Comparison of ENCODE assay signal across 20 cellular contexts in genomic region chr1:196733091-196733970, GRCh38. TPM values are rescaled to one million over a fixed set of nuclear protein-coding genes. Genes with fewer than 3 reads are reported as not detected.
DNase-seq lines count a peak whose midpoint lies in the region; ATAC-seq and TF ChIP-seq lines count a peak whose summit lies in the region.
"Had no signal": no experiment of that assay in that cellular context is flagged by ENCODE, and none has a peak within 500 bp of the region (broad histone marks: within the 10 kb centered on the region; RNA-seq: fewer than 3 reads in every experiment).

No MANE protein-coding gene starts in this region.

- BruUV-seq in PC-9 (replicated peaks; lab: Mats Ljungman, UMichigan), result no TSS peak

- no peak overlapping the region for H3K27ac ChIP-seq in PC-9
- peak overlapping the region in 1 of 3 donors; percentile 24 for H3K27ac ChIP-seq in right lobe of liver
- H3K27ac ChIP-seq in spleen, result peak overlapping the region in 5 of 8 donors; percentile 13 to 42 (median 20)
- H3K27ac ChIP-seq: BLaER1 had no signal

- H3K4me1 ChIP-seq in PC-9 (replicated peaks; ENCODE audit: insufficient read depth), result no peaks in the 10 kb centered on the region
- peaks cover 0 to 40% (median 13%) of the 10 kb centered on the region in 4 donors for H3K4me1 ChIP-seq in right lobe of liver
- no peaks in the 10 kb centered on the region for H3K4me1 ChIP-seq in spleen
- H3K4me1 ChIP-seq: BLaER1 had no signal

- POLR2A ChIA-PET in PC-9 (lab: Charles Lee; ENCODE audit: unreplicated experiment), result no interaction called here

- H3K4me3 ChIP-seq in PC-9, result no peak overlapping the region
- H3K4me3 ChIP-seq in epithelial cell of esophagus (ENCODE audit: low read length), result no peak overlapping the region
- H3K4me3 ChIP-seq in right lobe of liver, result no peak overlapping the region
- peak overlapping the region in 1 of 8 donors; percentile 18 for H3K4me3 ChIP-seq in spleen
- no peak overlapping the region for H3K4me3 ChIP-seq in H7 (ENCODE audit: insufficient read depth, low read depth, low read length)
- H3K4me3 ChIP-seq: BLaER1 had no signal

- CTCF ChIA-PET in PC-9 (lab: Charles Lee), result no interaction called here

- H2AFZ ChIP-seq in PC-9, result peak overlapping the region; percentile 66

- H3K9me2 ChIP-seq in PC-9 (ENCODE audit: insufficient read depth), result no peaks in the 10 kb centered on the region

- ATAC-seq in right lobe of liver, result peak; percentile 58 to 70 (median 65)
- no peak for ATAC-seq in GM18520 (IDR thresholded peaks at IDR 0.05; ENCODE audit: unreplicated experiment)
- ATAC-seq: CD8-positive, alpha-beta T cell had no signal

- TF ChIP-seq CTCF in PC-9 (conservative IDR thresholded peaks at IDR 0.05) (no peak), epithelial cell of esophagus (IDR thresholded peaks at IDR 0.05; ENCODE audit: insufficient read depth, low read depth, low read length, missing control alignments) (no peak), right lobe of liver (IDR thresholded peaks at IDR 0.05) (no peak), spleen (IDR thresholded peaks at IDR 0.05 in 8 of 11, conservative IDR thresholded peaks at IDR 0.05 in 3 of 11) (no peak)

- intact Hi-C loops in PC-9 (cut with micrococcal nuclease; ENCODE audit: unreplicated experiment) (no loop called here), right lobe of liver (cut with DNase I) (no loop called here), spleen (cut with DNase I; ENCODE audit: low total_unique reads) (no loop called here)

- H3K79me2 ChIP-seq in PC-9 (ENCODE audit: low read depth), result no peaks in the 10 kb centered on the region

- H3F3A ChIP-seq in PC-9 (ENCODE audit: insufficient read depth, low read depth), result no peaks in the 10 kb centered on the region

- no peaks in the 10 kb centered on the region for H3K36me3 ChIP-seq in PC-9 (ENCODE audit: low read depth)
- peaks cover 0 to 22% (median 11%) of the 10 kb centered on the region in 4 donors for H3K36me3 ChIP-seq in right lobe of liver
- H3K36me3 ChIP-seq in spleen, result peaks cover 0 to 5% (median 0%) of the 10 kb centered on the region in 6 donors
- no peaks in the 10 kb centered on the region for H3K36me3 ChIP-seq in H7 (replicated peaks; ENCODE audit: control insufficient read depth, insufficient read depth, low read length)
- H3K36me3 ChIP-seq: BLaER1 had no signal

- no peak for DNase-seq in PC-9
- DNase-seq in epithelial cell of esophagus (ENCODE audit: low read depth), result peak; percentile 69
- no peak for DNase-seq in right lobe of liver
- DNase-seq in spleen, result no peak
- DNase-seq in H7, result no peak
- DNase-seq in islet precursor cell, result no peak
- DNase-seq: Calu3; CD8-positive, alpha-beta T cell; KG1; NCI-H1417; NCI-H187; NCI-H2107; NCI-H2227 treated with DMSO at 0.1 percent for 48 hours; NCI-H510A treated with DMSO at 0.1 percent for 48 hours; NCI-H774; OCI-M1 had no signal

- no peaks in the 10 kb centered on the region for H3K27me3 ChIP-seq in PC-9 (ENCODE audit: insufficient read depth, low read depth)
- H3K27me3 ChIP-seq in right lobe of liver, result no peaks in the 10 kb centered on the region
- H3K27me3 ChIP-seq in spleen (replicated peaks in 1 of 7), result no peaks in the 10 kb centered on the region
- H3K27me3 ChIP-seq in H7 (ENCODE audit: control insufficient read depth, insufficient read depth, low read length), result no peaks in the 10 kb centered on the region
- H3K27me3 ChIP-seq: BLaER1 had no signal

- no peaks in the 10 kb centered on the region for H4K20me1 ChIP-seq in PC-9 (ENCODE audit: insufficient read depth)
- H4K20me1 ChIP-seq: BLaER1 had no signal

- no peak for TF ChIP-seq POLR2A in right lobe of liver (IDR thresholded peaks at IDR 0.05)
- TF ChIP-seq POLR2A in spleen (IDR thresholded peaks at IDR 0.05), result no peak

- H3K4me2 ChIP-seq in PC-9, result 0 out of 2 replicates have a peak overlapping the region, but pooled peaks have one; percentile 15
- H3K4me2 ChIP-seq: BLaER1 had no signal

- whole genome bisulfite sequencing in right lobe of liver (ENCODE audit: insufficient coverage, low coverage, low lambda C conversion rate, missing lambda C conversion rate), result 30% methylated on average over 11 of the region's 11 CpGs
- 69 to 82% (median 72%) methylated on average over 11 of the region's 11 CpGs for WGBS in spleen, 5 donors

- H3K9me3 ChIP-seq in PC-9 (ENCODE audit: insufficient read depth, low read depth) (no peaks in the 10 kb centered on the region), right lobe of liver (no peaks in the 10 kb centered on the region), spleen (peaks cover 0 to 28% (median 6%) of the 10 kb centered on the region in 8 donors)

RNA-seq across cellular contexts. Expression of gene CFHR3, which starts 41.3 kb away (rescaled TPM):
- total RNA-seq in PC-9 (2021), result 0.28 TPM in 1 of 2 replicates, not detected in the other
- total RNA-seq in right lobe of liver, result 100 to 1,000 TPM; 105 to 479 (median 372) TPM
- under 1 TPM in 4 of 7 donors, not detected in 3; 0.35 to 0.77 (median 0.64) TPM for total RNA-seq in spleen
- under 1 TPM; 0.08 to 0.80 (median 0.67) TPM for polyA plus RNA-seq in spleen
- 0.87 and 3.0 TPM in 2 replicates for total RNA-seq in H7 (2014; rRNA removed; shearing (Covaris generic))
- total RNA-seq: A673; Calu3; CD8-positive, alpha-beta T cell; H4 had no signal

Comparison
In these comparisons a context has a peak if more than half of its experiments do, and no peak if none do; other contexts are left out.
1. RNA of gene CFHR3, which starts 41.3 kb away (total RNA-seq): 105 to 479 TPM in right lobe of liver; 0.87 to 3.0 TPM in H7, 0.35 to 0.77 TPM in spleen and 0.28 TPM in PC-9; every median in the first group is over 10 times any median in the second.